ENCODE assay signal across 10 cellular contexts in the genomic region with DNA sequence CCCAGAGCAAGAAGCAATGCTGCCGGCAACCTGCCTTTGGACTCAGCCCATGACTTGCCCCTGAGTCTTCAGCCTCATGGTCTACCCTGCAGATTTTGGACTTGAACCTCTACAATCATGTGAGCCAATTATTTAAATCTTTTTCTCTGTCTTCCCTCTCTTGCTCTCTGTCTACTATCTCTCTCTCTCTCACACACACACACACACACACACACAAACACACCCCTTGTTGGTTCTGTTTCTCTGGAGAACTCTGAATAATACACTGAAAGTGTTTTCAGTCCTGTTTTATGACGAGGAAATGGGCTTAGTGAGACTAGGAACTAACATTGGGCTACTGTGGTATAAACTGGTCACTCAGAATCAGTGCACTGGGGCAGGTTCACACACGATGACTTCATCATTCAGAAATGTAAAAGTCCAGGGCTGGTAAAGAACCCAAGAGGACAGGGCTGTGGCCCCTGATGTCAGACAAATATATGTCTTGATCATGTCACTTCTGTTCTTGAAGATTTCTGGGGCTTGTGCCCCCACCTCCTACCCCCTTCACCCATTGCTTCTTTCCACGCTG.
DNase-seq lines count a peak whose midpoint lies in the region; ATAC-seq and TF ChIP-seq lines count a peak whose summit lies in the region.
"Had no signal": no experiment of that assay in that cellular context is flagged by ENCODE, and none has a peak within 500 bp of the region (broad histone marks: within the 10 kb centered on the region; RNA-seq: fewer than 3 reads in every experiment).

No MANE protein-coding gene starts in this region.

- DNase-seq in COLO668 (lab: John Stamatoyannopoulos, UW; ENCODE audit: unreplicated experiment) (peak; percentile 16), LoVo (ENCODE audit: low spot score) (peak; percentile 43), choroid plexus epithelial cell (ENCODE audit: low read depth) (peak; percentile 50), myocyte (ENCODE audit: low read depth) (peak; percentile 65), NCI-H2029 (lab: John Stamatoyannopoulos, UW) (no peak), hypothalamus (lab: John Stamatoyannopoulos, UW) (no peak)
- DNase-seq: heart left ventricle; naive thymus-derived CD8-positive, alpha-beta T cell had no signal

- no peak for TF ChIP-seq CTCF in choroid plexus epithelial cell (conservative IDR thresholded peaks at IDR 0.05; ENCODE audit: low read depth, low read length)

- H3K4me3 ChIP-seq in choroid plexus epithelial cell (ENCODE audit: low read depth, low read length), result no peak overlapping the region
- H3K4me3 ChIP-seq: heart left ventricle had no signal

- ATAC-seq in HG02763 (IDR thresholded peaks at IDR 0.05; ENCODE audit: unreplicated experiment), result no peak
- ATAC-seq in GM21825 (IDR thresholded peaks at IDR 0.05; ENCODE audit: unreplicated experiment), result no peak
- ATAC-seq: heart left ventricle; naive thymus-derived CD8-positive, alpha-beta T cell had no signal

Comparison
In these comparisons a context has a peak if more than half of its experiments do, and no peak if none do; other contexts are left out.
1. DNase-seq: peak in COLO668 (single experiment), LoVo (single experiment), choroid plexus epithelial cell (single experiment) and myocyte (single experiment); none in NCI-H2029 (single experiment) and hypothalamus (0 of 51).